ENCODE assay signal across 1 cellular context in the genomic region with DNA sequence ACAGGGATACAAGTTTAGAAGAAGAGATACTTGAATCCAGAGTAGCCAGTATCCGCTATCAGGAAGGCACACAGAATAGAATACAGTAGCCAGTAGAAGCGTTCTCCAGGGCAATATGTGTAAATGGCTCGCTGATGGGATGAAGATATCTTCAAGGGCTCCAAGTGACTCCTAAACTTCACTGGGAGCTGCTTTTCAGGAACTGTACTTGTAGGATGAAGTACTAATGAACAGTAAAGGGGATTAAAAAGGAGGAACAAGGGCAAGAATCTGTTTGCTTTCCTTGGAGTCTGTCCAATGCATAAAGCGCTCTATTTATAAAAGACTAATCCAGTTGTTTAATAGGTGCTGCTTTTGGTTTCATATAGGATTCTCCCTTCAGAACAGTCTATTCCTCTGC.
TF ChIP-seq lines count a peak whose summit lies in the region.

No MANE protein-coding gene starts in this region.

TF ChIP-seq in HEK293, 187 proteins besides CTCF, POLR2A, EP300 and RAD21 (continued from another document):
- TF ChIP-seq, protein P1, sequence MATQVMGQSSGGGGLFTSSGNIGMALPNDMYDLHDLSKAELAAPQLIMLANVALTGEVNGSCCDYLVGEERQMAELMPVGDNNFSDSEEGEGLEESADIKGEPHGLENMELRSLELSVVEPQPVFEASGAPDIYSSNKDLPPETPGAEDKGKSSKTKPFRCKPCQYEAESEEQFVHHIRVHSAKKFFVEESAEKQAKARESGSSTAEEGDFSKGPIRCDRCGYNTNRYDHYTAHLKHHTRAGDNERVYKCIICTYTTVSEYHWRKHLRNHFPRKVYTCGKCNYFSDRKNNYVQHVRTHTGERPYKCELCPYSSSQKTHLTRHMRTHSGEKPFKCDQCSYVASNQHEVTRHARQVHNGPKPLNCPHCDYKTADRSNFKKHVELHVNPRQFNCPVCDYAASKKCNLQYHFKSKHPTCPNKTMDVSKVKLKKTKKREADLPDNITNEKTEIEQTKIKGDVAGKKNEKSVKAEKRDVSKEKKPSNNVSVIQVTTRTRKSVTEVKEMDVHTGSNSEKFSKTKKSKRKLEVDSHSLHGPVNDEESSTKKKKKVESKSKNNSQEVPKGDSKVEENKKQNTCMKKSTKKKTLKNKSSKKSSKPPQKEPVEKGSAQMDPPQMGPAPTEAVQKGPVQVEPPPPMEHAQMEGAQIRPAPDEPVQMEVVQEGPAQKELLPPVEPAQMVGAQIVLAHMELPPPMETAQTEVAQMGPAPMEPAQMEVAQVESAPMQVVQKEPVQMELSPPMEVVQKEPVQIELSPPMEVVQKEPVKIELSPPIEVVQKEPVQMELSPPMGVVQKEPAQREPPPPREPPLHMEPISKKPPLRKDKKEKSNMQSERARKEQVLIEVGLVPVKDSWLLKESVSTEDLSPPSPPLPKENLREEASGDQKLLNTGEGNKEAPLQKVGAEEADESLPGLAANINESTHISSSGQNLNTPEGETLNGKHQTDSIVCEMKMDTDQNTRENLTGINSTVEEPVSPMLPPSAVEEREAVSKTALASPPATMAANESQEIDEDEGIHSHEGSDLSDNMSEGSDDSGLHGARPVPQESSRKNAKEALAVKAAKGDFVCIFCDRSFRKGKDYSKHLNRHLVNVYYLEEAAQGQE (tag by site-specific recombination; IDR thresholded peaks at IDR 0.05), result no peak
- TF ChIP-seq, protein P2, sequence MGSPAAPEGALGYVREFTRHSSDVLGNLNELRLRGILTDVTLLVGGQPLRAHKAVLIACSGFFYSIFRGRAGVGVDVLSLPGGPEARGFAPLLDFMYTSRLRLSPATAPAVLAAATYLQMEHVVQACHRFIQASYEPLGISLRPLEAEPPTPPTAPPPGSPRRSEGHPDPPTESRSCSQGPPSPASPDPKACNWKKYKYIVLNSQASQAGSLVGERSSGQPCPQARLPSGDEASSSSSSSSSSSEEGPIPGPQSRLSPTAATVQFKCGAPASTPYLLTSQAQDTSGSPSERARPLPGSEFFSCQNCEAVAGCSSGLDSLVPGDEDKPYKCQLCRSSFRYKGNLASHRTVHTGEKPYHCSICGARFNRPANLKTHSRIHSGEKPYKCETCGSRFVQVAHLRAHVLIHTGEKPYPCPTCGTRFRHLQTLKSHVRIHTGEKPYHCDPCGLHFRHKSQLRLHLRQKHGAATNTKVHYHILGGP (tag by site-specific recombination; IDR thresholded peaks at IDR 0.05), result peak; percentile 93
TF ChIP-seq in HEK293: peak in this region for 8.
